In genomic region chr4:75708218-75708691, GRCh38 we compare ENCODE assay signal across 8 cellular contexts. TPM values are rescaled to one million over a fixed set of nuclear protein-coding genes. Genes with fewer than 3 reads are reported as not detected.
DNase-seq lines count a peak whose midpoint lies in the region; ATAC-seq and TF ChIP-seq lines count a peak whose summit lies in the region.

No MANE protein-coding gene starts in this region.

- H3K79me2 ChIP-seq in DOHH2 (ENCODE audit: control insufficient read depth, low read length), result no peaks in the 10 kb centered on the region

- H3K36me3 ChIP-seq in DOHH2 (ENCODE audit: control insufficient read depth, low read length), result no peaks in the 10 kb centered on the region

- H3K4me1 ChIP-seq in DOHH2 (ENCODE audit: control insufficient read depth, low read length), result peaks cover 9% of the 10 kb centered on the region

- no peaks in the 10 kb centered on the region for H3K27me3 Mint-ChIP-seq in activated CD8-positive, alpha-beta memory T cell treated with anti-CD3 and anti-CD28 coated beads, Interleukin-2, amount 10 ng/mL, durations not matched to agents 7 days and 5 days

- 0 out of 2 replicates have a peak overlapping the region, but pooled peaks have one; percentile 7 for H3K4me2 ChIP-seq in DOHH2 (ENCODE audit: low read length)

- no peaks in the 10 kb centered on the region for H3K9me3 ChIP-seq in DOHH2 (ENCODE audit: control insufficient read depth, insufficient read depth, low read length)

- no peaks in the 10 kb centered on the region for H3K36me3 Mint-ChIP-seq in activated CD8-positive, alpha-beta memory T cell treated with anti-CD3 and anti-CD28 coated beads, Interleukin-2, amount 10 ng/mL, durations not matched to agents 7 days and 5 days

- peak; percentile 62 for DNase-seq in activated CD8-positive, alpha-beta memory T cell treated with anti-CD3 and anti-CD28 coated beads, Interleukin-2, amount 10 ng/mL, durations not matched to agents 7 days and 5 days
- peak; percentile 56 for DNase-seq in kidney tubule cell (ENCODE audit: low spot score)
- no peak for DNase-seq in ureter (ENCODE audit: low spot score)

- no peaks in the 10 kb centered on the region for H3K9me3 Mint-ChIP-seq in activated CD8-positive, alpha-beta memory T cell treated with anti-CD3 and anti-CD28 coated beads, Interleukin-2, amount 10 ng/mL, durations not matched to agents 7 days and 5 days (ENCODE audit: low read depth)

- no peak overlapping the region for H3K4me3 Mint-ChIP-seq in activated CD8-positive, alpha-beta memory T cell treated with anti-CD3 and anti-CD28 coated beads, Interleukin-2, amount 10 ng/mL, durations not matched to agents 7 days and 5 days

- peak; percentile 73 for TF ChIP-seq CTCF in DOHH2 (IDR thresholded peaks at IDR 0.05; ENCODE audit: low read depth, low read length, poor library complexity, severe bottlenecking)

- H3K9me2 ChIP-seq in DOHH2 (replicated peaks; ENCODE audit: control insufficient read depth, low read length), result no peaks in the 10 kb centered on the region

- no peaks in the 10 kb centered on the region for H4K20me1 ChIP-seq in DOHH2 (ENCODE audit: control insufficient read depth, insufficient read depth, low read depth, low read length)

- H3K27me3 ChIP-seq in DOHH2 (ENCODE audit: control insufficient read depth, low read length), result no peaks in the 10 kb centered on the region

- no peak overlapping the region for H3K27ac Mint-ChIP-seq in activated CD8-positive, alpha-beta memory T cell treated with anti-CD3 and anti-CD28 coated beads, Interleukin-2, amount 10 ng/mL, durations not matched to agents 7 days and 5 days

- ATAC-seq in HG02610 (IDR thresholded peaks at IDR 0.05; ENCODE audit: unreplicated experiment) (peak; percentile 58), HG03565 (IDR thresholded peaks at IDR 0.05; ENCODE audit: unreplicated experiment) (no peak), HG02970 (IDR thresholded peaks at IDR 0.05; ENCODE audit: low FRiP score, unreplicated experiment) (no peak), GM21825 (IDR thresholded peaks at IDR 0.05; ENCODE audit: unreplicated experiment) (no peak)
- peak; percentile 89 for ATAC-seq in activated CD8-positive, alpha-beta memory T cell treated with anti-CD3 and anti-CD28 coated beads, Interleukin-2, amount 10 ng/mL, durations not matched to agents 7 days and 5 days

- peaks cover 11% of the 10 kb centered on the region for H3K4me1 Mint-ChIP-seq in activated CD8-positive, alpha-beta memory T cell treated with anti-CD3 and anti-CD28 coated beads, Interleukin-2, amount 10 ng/mL, durations not matched to agents 7 days and 5 days

- no peaks in the 10 kb centered on the region for H3F3A ChIP-seq in DOHH2 (ENCODE audit: control insufficient read depth, insufficient read depth)

- H3K4me3 ChIP-seq in DOHH2 (ENCODE audit: low read length), result no peak overlapping the region

- CTCF ChIA-PET in activated CD8-positive, alpha-beta memory T cell treated with anti-CD3 and anti-CD28 coated beads, Interleukin-2, amount 10 ng/mL, durations not matched to agents 7 days and 5 days (lab: Charles Lee), result interaction anchor here (0.7 to 6.3 kb wide), 8 partner anchors 10 to 140 kb away, joined by 3 to 55 read pairs (median 6); partner anchors contain the start of genes G3BP2 and USO1

- H3K27ac ChIP-seq in DOHH2 (ENCODE audit: low read depth, low read length), result no peak overlapping the region

RNA-seq across cellular contexts. Expression of gene USO1, which starts 16.1 kb away (rescaled TPM):
- total RNA-seq in activated CD8-positive, alpha-beta memory T cell treated with anti-CD3 and anti-CD28 coated beads, Interleukin-2, amount 10 ng/mL, durations not matched to agents 7 days and 5 days, result 10 to 100 TPM; 30.1 to 43.1 TPM
- 64.5 TPM for total RNA-seq in ureter

RNA-seq across cellular contexts. Expression of gene G3BP2, which starts 35.0 kb away (rescaled TPM):
- total RNA-seq in activated CD8-positive, alpha-beta memory T cell treated with anti-CD3 and anti-CD28 coated beads, Interleukin-2, amount 10 ng/mL, durations not matched to agents 7 days and 5 days, result 100 to 1,000 TPM; 148 to 230 TPM
- 123 TPM for total RNA-seq in ureter

Comparison
In these comparisons a context has a peak if more than half of its experiments do, and no peak if none do; other contexts are left out.
1. ATAC-seq: peak in HG02610 (single experiment) and activated CD8-positive, alpha-beta memory T cell treated with anti-CD3 and anti-CD28 coated beads, Interleukin-2, amount 10 ng/mL, durations not matched to agents 7 days and 5 days (single experiment); none in HG03565 (single experiment), HG02970 (single experiment) and GM21825 (single experiment).